ENCODE assay signal across 8 cellular contexts in the genomic region with DNA sequence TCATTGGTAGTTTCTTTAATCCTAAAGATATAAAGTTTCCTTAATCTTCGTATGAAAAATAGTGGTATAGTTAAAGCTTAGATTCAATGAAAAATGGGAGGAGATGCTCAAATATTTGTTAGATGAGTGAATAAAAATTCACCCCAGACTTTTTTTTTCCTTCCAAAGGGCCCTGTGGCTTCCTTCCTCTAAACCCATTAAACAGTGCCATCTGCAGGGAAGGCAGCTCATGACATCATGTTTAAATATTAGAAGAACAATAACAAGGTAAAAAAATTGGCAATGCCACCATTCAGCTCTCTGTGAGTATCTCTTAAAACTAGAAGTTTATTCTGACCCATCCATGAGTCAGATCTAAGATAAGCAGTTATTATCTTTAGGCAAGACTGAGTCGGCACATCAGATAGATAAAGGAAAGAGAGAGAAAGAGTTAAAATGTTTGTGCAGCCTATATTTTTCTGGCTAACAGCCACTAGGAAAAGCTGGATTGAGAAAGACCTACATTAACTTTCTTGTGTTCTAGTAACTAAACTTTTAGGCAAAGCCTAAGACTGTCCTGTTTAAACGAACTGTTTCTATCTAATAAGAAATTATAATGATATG. TPM values are rescaled to one million over a fixed set of nuclear protein-coding genes. Genes with fewer than 3 reads are reported as not detected.
DNase-seq lines count a peak whose midpoint lies in the region; ATAC-seq, FAIRE-seq and TF ChIP-seq lines count a peak whose summit lies in the region.

No MANE protein-coding gene starts in this region.

- H3K27ac ChIP-seq in GM12878 (ENCODE audit: control insufficient read depth, insufficient read depth), result no peak overlapping the region

- TF ChIP-seq POLR2A in GM12878 (IDR thresholded peaks at IDR 0.05; ENCODE audit: low read depth, low read length), result no peak

- DNase-seq in stimulated activated CD4-positive, alpha-beta T cell treated with anti-CD3 and anti-CD28 coated beads, Interleukin-15, amount 100 ng/mL, for 24 hours, result peak; percentile 35
- DNase-seq in stimulated activated CD4-positive, alpha-beta T cell treated with anti-CD3 and anti-CD28 coated beads, Interleukin-4, amount 100 ng/mL, for 1 hour, result no peak
- DNase-seq in NCI-H146 (lab: John Stamatoyannopoulos, UW) (peak; percentile 23), GM12878 (ENCODE audit: low read depth, low spot score) (no peak), mucosa of descending colon (peak in 1 of 3 donors; percentile 75)
- DNase-seq in stimulated activated naive CD4-positive, alpha-beta T cell (lab: John Stamatoyannopoulos, UW), result no peak

- CTCF ChIA-PET in GM12878 (lab: Yijun Ruan, JAX), result interaction anchor here (0.8 to 2.5 kb wide), 15 partner anchors 9 to 382 kb away, joined by 3 to 13 read pairs (median 4); a partner anchor contains a TSS

- H3K4me1 ChIP-seq in GM12878 (ENCODE audit: control insufficient read depth, insufficient read depth, low read length), result no peaks in the 10 kb centered on the region
- H3K4me1 ChIP-seq in mucosa of descending colon (ENCODE audit: low read depth), result no peaks in the 10 kb centered on the region

- no peak overlapping the region for H3K4me2 ChIP-seq in GM12878 (ENCODE audit: control insufficient read depth, insufficient read depth)

- intact Hi-C loops in GM12878 (cut with micrococcal nuclease; ENCODE audit: unreplicated experiment) (loop anchor here (1.0 to 5.0 kb wide), 2 partner anchors 96 to 167 kb away; no protein-coding TSS in a partner anchor), mucosa of descending colon (cut with DNase I, micrococcal nuclease) (loop anchor here in 1 of 2 donors (10.0 kb wide), 1 partner anchor 94 kb away; no protein-coding TSS in a partner anchor)

- no peaks in the 10 kb centered on the region; the same call in 2 of the 3 replicates for H3K9me3 ChIP-seq in GM12878 (replicated peaks; ENCODE audit: control insufficient read depth, insufficient read depth, low read length)
- H3K9me3 ChIP-seq in mucosa of descending colon, result peaks cover 28% of the 10 kb centered on the region

- H3K9ac ChIP-seq in GM12878 (ENCODE audit: control insufficient read depth, insufficient read depth, low read length), result no peak overlapping the region

- ATAC-seq in GM12878 (peak; percentile 41; the same call in 1 of the 3 replicates), mucosa of descending colon (peak; percentile 66), HG03521 (IDR thresholded peaks at IDR 0.05; ENCODE audit: unreplicated experiment) (no peak), HG03097 (IDR thresholded peaks at IDR 0.05; ENCODE audit: low FRiP score, unreplicated experiment) (no peak)

- H3K36me3 ChIP-seq in GM12878 (ENCODE audit: control insufficient read depth in 2 of 2, insufficient read depth in 2 of 2, low read length in 1 of 2) (no peaks in the 10 kb centered on the region), mucosa of descending colon (ENCODE audit: low read depth) (no peaks in the 10 kb centered on the region)

- POLR2A ChIA-PET in GM12878 (lab: Charles Lee), result no interaction called here

- SMC1A ChIA-PET in GM12878 (lab: Charles Lee; ENCODE audit: uncharacterized antibody, unreplicated experiment), result interaction anchor here (0.6 to 1.5 kb wide), 7 partner anchors 21 to 332 kb away, joined by 3 to 8 read pairs (median 4); a partner anchor contains a TSS

- H3K79me2 ChIP-seq in GM12878 (ENCODE audit: control insufficient read depth, insufficient read depth, low read length), result no peaks in the 10 kb centered on the region

- RAD21 ChIA-PET in GM12878 (lab: Charles Lee; ENCODE audit: unreplicated experiment), result interaction anchor here (0.9 to 1.2 kb wide), 3 partner anchors 94 to 333 kb away, joined by 3 to 11 read pairs (median 4); no protein-coding TSS in a partner anchor

- no peak for TF ChIP-seq EP300 in GM12878 (IDR thresholded peaks at IDR 0.05; ENCODE audit: borderline replicate concordance in 1 of 2, control insufficient read depth in 1 of 2, low read depth in 2 of 2, low read length in 2 of 2)

- no peak for FAIRE-seq in GM12878 (lab: Jason Lieb, UNC)

- 11% methylated on average over 3 of the region's 3 CpGs for WGBS in GM12878 (ENCODE audit: insufficient coverage, insufficient replicate concordance, low lambda C conversion rate, missing lambda C conversion rate)

- peak; percentile 59 for TF ChIP-seq RAD21 in GM12878 (IDR thresholded peaks at IDR 0.05; ENCODE audit: insufficient read depth, low read depth, low read length)

- in situ Hi-C loops in GM12878 (cut with MboI), result no loop called here

- no peaks in the 10 kb centered on the region for H3K27me3 ChIP-seq in GM12878 (replicated peaks in 1 of 2; ENCODE audit: control insufficient read depth in 2 of 2, insufficient read depth in 2 of 2, low read length in 1 of 2)

- H4K20me1 ChIP-seq in GM12878 (ENCODE audit: control insufficient read depth, insufficient read depth), result no peaks in the 10 kb centered on the region

- no TSS peak for BruUV-seq in GM12878 (replicated peaks; lab: Mats Ljungman, UMichigan)

- TF ChIP-seq CTCF in GM12878 (IDR thresholded peaks at IDR 0.05 in 2 of 3, conservative IDR thresholded peaks at IDR 0.05 in 1 of 3; ENCODE audit: control insufficient read depth in 2 of 3, extremely low read depth in 1 of 3, insufficient read depth in 1 of 3, low read depth in 3 of 3, low read length in 3 of 3) (peak; percentile 33 to 45 (median 37); a peak in 4 of 6 replicates), mucosa of descending colon (IDR thresholded peaks at IDR 0.05) (peak; percentile 23)

- H2AFZ ChIP-seq in GM12878 (ENCODE audit: control insufficient read depth, low read depth, low read length), result no peak overlapping the region

- H3K4me3 ChIP-seq in GM12878 (no peak overlapping the region), mucosa of descending colon (no peak overlapping the region)

RNA-seq across cellular contexts. Expression of a gene that starts 19.1 kb away (rescaled TPM):
- total RNA-seq in GM12878 (2013; cell fraction: nucleolus; rRNA removed), result not detected in 2 replicates
- not detected in 2 replicates for total RNA-seq in GM12878 (2014; rRNA removed)
- not detected in 2 replicates for total RNA-seq in GM12878 (2014; rRNA removed; fragmentation: Illumina TruSeq; extraction: Trizol)
- total RNA-seq in GM12878 (2021), result not detected in 2 replicates
- not detected for polyA plus RNA-seq in GM12878 (2011; ENCODE audit: low read depth)
- not detected in 2 replicates for polyA plus RNA-seq in GM12878 (2011; rRNA removed)
- not detected in 2 replicates for polyA plus RNA-seq in GM12878 (2011; cell fraction: cytosol; rRNA removed)
- not detected in 2 replicates for polyA plus RNA-seq in GM12878 (2011; cell fraction: nucleus; rRNA removed)
- polyA plus RNA-seq in GM12878 (2012), result not detected in 2 replicates
- polyA plus RNA-seq in GM12878 (2014; fragmentation: Illumina TruSeq; extraction: Trizol), result not detected in 2 replicates
- polyA plus RNA-seq in GM12878 (2014; fragmentation: Nextera tagmentation; extraction: Ambion mirVana), result not detected
- polyA plus RNA-seq in GM12878 (2014; rRNA removed), result not detected in 2 replicates
- polyA plus RNA-seq in GM12878 (2016; fragmentation: Nextera tagmentation; extraction: Ambion mirVana), result not detected
- not detected in 2 replicates for polyA minus RNA-seq in GM12878 (2011; rRNA and poly(A)+ RNA removed)
- not detected in 2 replicates for polyA minus RNA-seq in GM12878 (2011; cell fraction: cytosol; rRNA and poly(A)+ RNA removed)
- not detected in 2 replicates for polyA minus RNA-seq in GM12878 (2011; cell fraction: nucleus; rRNA and poly(A)+ RNA removed)
- total RNA-seq in mucosa of descending colon, result not detected

RNA-seq across cellular contexts. Expression of a gene that starts 40.5 kb away (rescaled TPM):
- not detected in 2 replicates for total RNA-seq in GM12878 (2013; cell fraction: nucleolus; rRNA removed)
- not detected in 2 replicates for total RNA-seq in GM12878 (2014; rRNA removed)
- not detected in 2 replicates for total RNA-seq in GM12878 (2014; rRNA removed; fragmentation: Illumina TruSeq; extraction: Trizol)
- total RNA-seq in GM12878 (2021), result not detected in 2 replicates
- polyA plus RNA-seq in GM12878 (2011; ENCODE audit: low read depth), result not detected
- polyA plus RNA-seq in GM12878 (2011; rRNA removed), result not detected in 2 replicates
- polyA plus RNA-seq in GM12878 (2011; cell fraction: cytosol; rRNA removed), result not detected in 2 replicates
- not detected in 2 replicates for polyA plus RNA-seq in GM12878 (2011; cell fraction: nucleus; rRNA removed)
- not detected in 2 replicates for polyA plus RNA-seq in GM12878 (2012)
- not detected in 2 replicates for polyA plus RNA-seq in GM12878 (2014; fragmentation: Illumina TruSeq; extraction: Trizol)
- under 1 TPM in 1 of 2 experiments, not detected in 1; 0.07 TPM for polyA plus RNA-seq in GM12878 (2014; fragmentation: Nextera tagmentation; extraction: Ambion mirVana)
- polyA plus RNA-seq in GM12878 (2014; rRNA removed), result not detected in 2 replicates
- not detected for polyA plus RNA-seq in GM12878 (2016; fragmentation: Nextera tagmentation; extraction: Ambion mirVana)
- polyA minus RNA-seq in GM12878 (2011; rRNA and poly(A)+ RNA removed), result not detected in 2 replicates
- not detected in 2 replicates for polyA minus RNA-seq in GM12878 (2011; cell fraction: cytosol; rRNA and poly(A)+ RNA removed)
- polyA minus RNA-seq in GM12878 (2011; cell fraction: nucleus; rRNA and poly(A)+ RNA removed), result not detected in 2 replicates
- under 1 TPM in 2 of 3 donors, not detected in 1; 0.36 to 0.61 TPM for total RNA-seq in mucosa of descending colon

RNA-seq across cellular contexts. Expression of a gene that starts 44.7 kb away (rescaled TPM):
- not detected in 2 replicates for total RNA-seq in GM12878 (2013; cell fraction: nucleolus; rRNA removed)
- total RNA-seq in GM12878 (2014; rRNA removed), result not detected in 2 replicates
- total RNA-seq in GM12878 (2014; rRNA removed; fragmentation: Illumina TruSeq; extraction: Trizol), result not detected in 2 replicates
- not detected in 2 replicates for total RNA-seq in GM12878 (2021)
- polyA plus RNA-seq in GM12878 (2011; ENCODE audit: low read depth), result not detected
- polyA plus RNA-seq in GM12878 (2011; rRNA removed), result not detected in 2 replicates
- not detected in 2 replicates for polyA plus RNA-seq in GM12878 (2011; cell fraction: cytosol; rRNA removed)
- not detected in 2 replicates for polyA plus RNA-seq in GM12878 (2011; cell fraction: nucleus; rRNA removed)
- polyA plus RNA-seq in GM12878 (2012), result not detected in 2 replicates
- not detected in 2 replicates for polyA plus RNA-seq in GM12878 (2014; fragmentation: Illumina TruSeq; extraction: Trizol)
- not detected for polyA plus RNA-seq in GM12878 (2014; fragmentation: Nextera tagmentation; extraction: Ambion mirVana)
- polyA plus RNA-seq in GM12878 (2014; rRNA removed), result not detected in 2 replicates
- polyA plus RNA-seq in GM12878 (2016; fragmentation: Nextera tagmentation; extraction: Ambion mirVana), result not detected
- not detected in 2 replicates for polyA minus RNA-seq in GM12878 (2011; rRNA and poly(A)+ RNA removed)
- not detected in 2 replicates for polyA minus RNA-seq in GM12878 (2011; cell fraction: cytosol; rRNA and poly(A)+ RNA removed)
- not detected in 2 replicates for polyA minus RNA-seq in GM12878 (2011; cell fraction: nucleus; rRNA and poly(A)+ RNA removed)
- total RNA-seq in mucosa of descending colon, result not detected

RNA-seq across cellular contexts. Expression of a gene that starts 52.8 kb away (rescaled TPM):
- not detected in 2 replicates for total RNA-seq in GM12878 (2013; cell fraction: nucleolus; rRNA removed)
- not detected in 2 replicates for total RNA-seq in GM12878 (2014; rRNA removed)
- not detected in 2 replicates for total RNA-seq in GM12878 (2014; rRNA removed; fragmentation: Illumina TruSeq; extraction: Trizol)
- not detected in 2 replicates for total RNA-seq in GM12878 (2021)
- polyA plus RNA-seq in GM12878 (2011; ENCODE audit: low read depth), result not detected
- not detected in 2 replicates for polyA plus RNA-seq in GM12878 (2011; rRNA removed)
- polyA plus RNA-seq in GM12878 (2011; cell fraction: cytosol; rRNA removed), result not detected in 2 replicates
- polyA plus RNA-seq in GM12878 (2011; cell fraction: nucleus; rRNA removed), result not detected in 2 replicates
- polyA plus RNA-seq in GM12878 (2012), result not detected in 2 replicates
- not detected in 2 replicates for polyA plus RNA-seq in GM12878 (2014; fragmentation: Illumina TruSeq; extraction: Trizol)
- polyA plus RNA-seq in GM12878 (2014; fragmentation: Nextera tagmentation; extraction: Ambion mirVana), result not detected
- polyA plus RNA-seq in GM12878 (2014; rRNA removed), result not detected in 2 replicates
- not detected for polyA plus RNA-seq in GM12878 (2016; fragmentation: Nextera tagmentation; extraction: Ambion mirVana)
- not detected in 2 replicates for polyA minus RNA-seq in GM12878 (2011; rRNA and poly(A)+ RNA removed)
- not detected in 2 replicates for polyA minus RNA-seq in GM12878 (2011; cell fraction: cytosol; rRNA and poly(A)+ RNA removed)
- polyA minus RNA-seq in GM12878 (2011; cell fraction: nucleus; rRNA and poly(A)+ RNA removed), result not detected in 2 replicates
- 1 to 10 TPM in 1 of 3 donors, not detected in 2; 1.7 TPM for total RNA-seq in mucosa of descending colon

Comparison
In these comparisons a context has a peak if more than half of its experiments do, and no peak if none do; other contexts are left out.
1. DNase-seq: peak in stimulated activated CD4-positive, alpha-beta T cell treated with anti-CD3 and anti-CD28 coated beads, Interleukin-15, amount 100 ng/mL, for 24 hours (single experiment) and NCI-H146 (single experiment); none in stimulated activated CD4-positive, alpha-beta T cell treated with anti-CD3 and anti-CD28 coated beads, Interleukin-4, amount 100 ng/mL, for 1 hour (single experiment), GM12878 (single experiment) and stimulated activated naive CD4-positive, alpha-beta T cell (0 of 6).
2. ATAC-seq: peak in GM12878 (single experiment) and mucosa of descending colon (single experiment); none in HG03521 (single experiment) and HG03097 (single experiment).